Comparison of ENCODE assay signal across 27 cellular contexts in genomic region chrX:40383969-40384368, GRCh38.
DNase-seq lines count a peak whose midpoint lies in the region; ATAC-seq and TF ChIP-seq lines count a peak whose summit lies in the region.
"Had no signal": no experiment of that assay in that cellular context is flagged by ENCODE, and none has a peak within 500 bp of the region (broad histone marks: within the 10 kb centered on the region; RNA-seq: fewer than 3 reads in every experiment).

No MANE protein-coding gene starts in this region.

- TF ChIP-seq CTCF in left lung (IDR thresholded peaks at IDR 0.05), result no peak

- H3K27me3 Mint-ChIP-seq in CD8-positive, alpha-beta memory T cell, result peaks cover 0 to 10% of the 10 kb centered on the region in 2 donors
- H3K27me3 Mint-ChIP-seq: naive thymus-derived CD8-positive, alpha-beta T cell; stimulated activated memory B cell treated with anti-CD40 and anti-IgM and Interleukin-4, amounts not matched to agents 10 μg/mL and 1 μg/mL and 100 μg/mL, for 72 hours had no signal

- H3K4me3 ChIP-seq in left lung, result no peak overlapping the region
- no peak overlapping the region for H3K4me3 ChIP-seq in CD8-positive, alpha-beta memory T cell (ENCODE audit: low read length)
- H3K4me3 ChIP-seq: A549, gastrocnemius medialis, spleen had no signal

- peaks cover 0 to 5% (median 0%) of the 10 kb centered on the region in 5 donors for H3K9me3 Mint-ChIP-seq in CD8-positive, alpha-beta memory T cell
- H3K9me3 Mint-ChIP-seq: activated naive CD4-positive, alpha-beta T cell treated with anti-CD3 and anti-CD28 coated beads, Interleukin-2, amount 10 ng/mL, durations not matched to agents 7 days and 5 days; immature natural killer cell; stimulated activated memory B cell treated with anti-CD40 and anti-IgM and Interleukin-4, amounts not matched to agents 10 μg/mL and 1 μg/mL and 100 μg/mL, for 72 hours had no signal

- no peaks in the 10 kb centered on the region for H3K27me3 ChIP-seq in left lung
- no peaks in the 10 kb centered on the region for H3K27me3 ChIP-seq in CD8-positive, alpha-beta memory T cell (ENCODE audit: insufficient read depth, low read length, poor library complexity, severe bottlenecking)
- H3K27me3 ChIP-seq: BE2C, spleen had no signal

- intact Hi-C loops in left lung (cut with DNase I), result no loop called here

- H3K4me3 Mint-ChIP-seq in CD8-positive, alpha-beta memory T cell, result no peak overlapping the region
- H3K4me3 Mint-ChIP-seq: activated naive CD4-positive, alpha-beta T cell treated with anti-CD3 and anti-CD28 coated beads, Interleukin-2, amount 10 ng/mL, durations not matched to agents 7 days and 5 days; immature natural killer cell; mesothelial cell of epicardium; naive thymus-derived CD8-positive, alpha-beta T cell; stimulated activated memory B cell treated with anti-CD40 and anti-IgM and Interleukin-4, amounts not matched to agents 10 μg/mL and 1 μg/mL and 100 μg/mL, for 72 hours had no signal

- peak; percentile 6 for DNase-seq in NK-92 treated with Interleukin-12 subunit alpha and Interleukin-12 subunit beta, amount 100 ng/mL, for 24 hours (lab: John Stamatoyannopoulos, UW)
- DNase-seq in NK-92 (lab: John Stamatoyannopoulos, UW; ENCODE audit: unreplicated experiment), result no peak
- peak; percentile 10 for DNase-seq in MV-4-11 (lab: John Stamatoyannopoulos, UW)
- no peak for DNase-seq in left lung
- DNase-seq in CD8-positive, alpha-beta memory T cell, result no peak
- DNase-seq: activated CD4-positive, alpha-beta T cell treated with anti-CD3 and anti-CD28 coated beads for 1 hour; activated naive CD4-positive, alpha-beta T cell treated with anti-CD3 and anti-CD28 coated beads, Interleukin-2, amount 10 ng/mL, durations not matched to agents 7 days and 5 days; activated T-cell treated with anti-CD3 and anti-CD28 coated beads, Interleukin-2, amount 50 U/mL, for 48 hours; amniotic stem cell; BE2C; Caco-2; gastrocnemius medialis; hippocampal formation; immature natural killer cell; left ventricle myocardium superior; naive thymus-derived CD8-positive, alpha-beta T cell; NCI-H2107; NCI-H524 treated with DMSO at 0.1 percent for 48 hours; spleen; stimulated activated CD4-positive, alpha-beta T cell treated with anti-CD3 and anti-CD28 coated beads, Interleukin-2, amount 100 ng/mL, for 48 hours; T-helper 1 cell had no signal

- CTCF ChIA-PET in CD8-positive, alpha-beta memory T cell (lab: Charles Lee), result no interaction called here

- no peak overlapping the region for H3K27ac Mint-ChIP-seq in CD8-positive, alpha-beta memory T cell
- H3K27ac Mint-ChIP-seq: activated naive CD4-positive, alpha-beta T cell treated with anti-CD3 and anti-CD28 coated beads, Interleukin-2, amount 10 ng/mL, durations not matched to agents 7 days and 5 days; immature natural killer cell; mesothelial cell of epicardium; naive thymus-derived CD8-positive, alpha-beta T cell; stimulated activated memory B cell treated with anti-CD40 and anti-IgM and Interleukin-4, amounts not matched to agents 10 μg/mL and 1 μg/mL and 100 μg/mL, for 72 hours had no signal

- POLR2A ChIA-PET in CD8-positive, alpha-beta memory T cell (lab: Charles Lee), result no interaction called here

- peaks cover 0 to 14% of the 10 kb centered on the region in 2 donors for H3K4me1 ChIP-seq in left lung
- no peaks in the 10 kb centered on the region for H3K4me1 ChIP-seq in CD8-positive, alpha-beta memory T cell (ENCODE audit: insufficient read depth, low read length)
- H3K4me1 ChIP-seq: A549, BE2C, Caco-2, gastrocnemius medialis had no signal

- no peaks in the 10 kb centered on the region for H3K9me3 ChIP-seq in left lung
- H3K9me3 ChIP-seq in CD8-positive, alpha-beta memory T cell (ENCODE audit: low read length), result no peaks in the 10 kb centered on the region
- H3K9me3 ChIP-seq: A549, BE2C, Caco-2, gastrocnemius medialis, spleen had no signal

- ATAC-seq in GM18861 (IDR thresholded peaks at IDR 0.05; ENCODE audit: unreplicated experiment) (peak; percentile 68), left lung (peak; percentile 42), HG03469 (IDR thresholded peaks at IDR 0.05; ENCODE audit: unreplicated experiment) (no peak), GM21825 (IDR thresholded peaks at IDR 0.05; ENCODE audit: unreplicated experiment) (no peak)
- ATAC-seq: A549; gastrocnemius medialis; left ventricle myocardium superior; naive thymus-derived CD8-positive, alpha-beta T cell; stimulated activated memory B cell treated with anti-CD40 and anti-IgM and Interleukin-4, amounts not matched to agents 10 μg/mL and 1 μg/mL and 100 μg/mL, for 72 hours had no signal

- H3K36me3 Mint-ChIP-seq in CD8-positive, alpha-beta memory T cell, result no peaks in the 10 kb centered on the region
- H3K36me3 Mint-ChIP-seq: activated naive CD4-positive, alpha-beta T cell treated with anti-CD3 and anti-CD28 coated beads, Interleukin-2, amount 10 ng/mL, durations not matched to agents 7 days and 5 days; immature natural killer cell; mesothelial cell of epicardium; naive thymus-derived CD8-positive, alpha-beta T cell; stimulated activated memory B cell treated with anti-CD40 and anti-IgM and Interleukin-4, amounts not matched to agents 10 μg/mL and 1 μg/mL and 100 μg/mL, for 72 hours had no signal

- H3K36me3 ChIP-seq in left lung, result no peaks in the 10 kb centered on the region
- no peaks in the 10 kb centered on the region for H3K36me3 ChIP-seq in CD8-positive, alpha-beta memory T cell (ENCODE audit: insufficient read depth, low read length)
- H3K36me3 ChIP-seq: BE2C, gastrocnemius medialis, spleen had no signal

- H3K27ac ChIP-seq in left lung, result no peak overlapping the region
- no peak overlapping the region for H3K27ac ChIP-seq in CD8-positive, alpha-beta memory T cell (ENCODE audit: low read depth, low read length)
- H3K27ac ChIP-seq: A549, gastrocnemius medialis had no signal

- no peaks in the 10 kb centered on the region for H3K4me1 Mint-ChIP-seq in CD8-positive, alpha-beta memory T cell
- H3K4me1 Mint-ChIP-seq: activated naive CD4-positive, alpha-beta T cell treated with anti-CD3 and anti-CD28 coated beads, Interleukin-2, amount 10 ng/mL, durations not matched to agents 7 days and 5 days; immature natural killer cell; naive thymus-derived CD8-positive, alpha-beta T cell; stimulated activated memory B cell treated with anti-CD40 and anti-IgM and Interleukin-4, amounts not matched to agents 10 μg/mL and 1 μg/mL and 100 μg/mL, for 72 hours had no signal

Comparison
In these comparisons a context has a peak if more than half of its experiments do, and no peak if none do; other contexts are left out.
1. DNase-seq: peak in NK-92 treated with Interleukin-12 subunit alpha and Interleukin-12 subunit beta, amount 100 ng/mL, for 24 hours (single experiment) and MV-4-11 (single experiment); none in NK-92 (single experiment), left lung (0 of 2) and CD8-positive, alpha-beta memory T cell (0 of 5).
2. ATAC-seq: peak in GM18861 (single experiment) and left lung (single experiment); none in HG03469 (single experiment) and GM21825 (single experiment).